Comparison of ENCODE assay signal across 2 cellular contexts in the genomic region with DNA sequence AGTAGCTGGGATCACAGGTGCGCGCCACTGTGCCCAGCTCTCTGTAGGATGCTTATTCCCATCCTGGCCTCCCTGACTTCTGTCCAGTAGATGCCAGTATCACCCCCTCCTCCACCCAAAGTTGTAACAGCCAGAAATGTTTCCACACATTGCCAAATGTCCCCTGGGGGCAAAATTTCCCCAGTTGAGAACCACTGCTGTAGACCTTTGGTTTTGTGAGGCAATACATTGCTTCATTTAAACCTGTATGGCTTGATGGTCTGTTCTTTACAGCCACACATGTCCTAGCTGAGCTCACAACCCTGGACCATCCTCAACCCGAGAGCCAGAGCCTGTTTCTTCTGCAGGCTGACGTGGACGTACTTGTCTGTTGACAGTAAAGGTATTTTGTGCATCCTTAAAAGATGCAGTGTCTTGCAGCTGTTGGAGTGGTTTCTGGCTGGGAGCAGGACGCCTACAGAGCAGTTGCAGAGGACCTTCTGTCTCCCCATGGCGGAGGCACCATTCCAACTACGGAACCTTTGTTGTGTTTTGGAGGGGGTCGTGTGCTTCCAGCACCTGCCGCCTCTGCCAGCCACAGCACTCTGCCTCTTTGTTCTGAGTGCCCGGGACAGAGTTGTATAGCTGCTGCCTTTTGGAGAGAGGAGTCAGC.
A peak's percentile ranks its signal among the peaks of the same experiment; 100 is the strongest.
TF ChIP-seq lines count a peak whose summit lies in the region.

No MANE protein-coding gene starts in this region.

TF ChIP-seq in liver, 16 proteins besides CTCF, POLR2A, EP300 and RAD21:
- TF ChIP-seq FOXA1 (IDR thresholded peaks at IDR 0.05): peak; percentile 70
- peak; percentile 36 for TF ChIP-seq YY1 (IDR thresholded peaks at IDR 0.05)
- TF ChIP-seq, protein P1, sequence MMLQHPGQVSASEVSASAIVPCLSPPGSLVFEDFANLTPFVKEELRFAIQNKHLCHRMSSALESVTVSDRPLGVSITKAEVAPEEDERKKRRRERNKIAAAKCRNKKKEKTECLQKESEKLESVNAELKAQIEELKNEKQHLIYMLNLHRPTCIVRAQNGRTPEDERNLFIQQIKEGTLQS (IDR thresholded peaks at IDR 0.05): no peak
- TF ChIP-seq HNF4A (conservative IDR thresholded peaks at IDR 0.05): peak; percentile 91 to 92
- peak; percentile 73 to 89 for TF ChIP-seq RXRA (IDR thresholded peaks at IDR 0.05)
- TF ChIP-seq JUND (IDR thresholded peaks at IDR 0.05): peak in 1 of 2 donors; percentile 43
- peak in 1 of 2 donors; percentile 31 for TF ChIP-seq EGR1 (IDR thresholded peaks at IDR 0.05; ENCODE audit: low read depth in 2 of 2)
- no peak for TF ChIP-seq NR2F2 (IDR thresholded peaks at IDR 0.05)
- TF ChIP-seq, protein P2, sequence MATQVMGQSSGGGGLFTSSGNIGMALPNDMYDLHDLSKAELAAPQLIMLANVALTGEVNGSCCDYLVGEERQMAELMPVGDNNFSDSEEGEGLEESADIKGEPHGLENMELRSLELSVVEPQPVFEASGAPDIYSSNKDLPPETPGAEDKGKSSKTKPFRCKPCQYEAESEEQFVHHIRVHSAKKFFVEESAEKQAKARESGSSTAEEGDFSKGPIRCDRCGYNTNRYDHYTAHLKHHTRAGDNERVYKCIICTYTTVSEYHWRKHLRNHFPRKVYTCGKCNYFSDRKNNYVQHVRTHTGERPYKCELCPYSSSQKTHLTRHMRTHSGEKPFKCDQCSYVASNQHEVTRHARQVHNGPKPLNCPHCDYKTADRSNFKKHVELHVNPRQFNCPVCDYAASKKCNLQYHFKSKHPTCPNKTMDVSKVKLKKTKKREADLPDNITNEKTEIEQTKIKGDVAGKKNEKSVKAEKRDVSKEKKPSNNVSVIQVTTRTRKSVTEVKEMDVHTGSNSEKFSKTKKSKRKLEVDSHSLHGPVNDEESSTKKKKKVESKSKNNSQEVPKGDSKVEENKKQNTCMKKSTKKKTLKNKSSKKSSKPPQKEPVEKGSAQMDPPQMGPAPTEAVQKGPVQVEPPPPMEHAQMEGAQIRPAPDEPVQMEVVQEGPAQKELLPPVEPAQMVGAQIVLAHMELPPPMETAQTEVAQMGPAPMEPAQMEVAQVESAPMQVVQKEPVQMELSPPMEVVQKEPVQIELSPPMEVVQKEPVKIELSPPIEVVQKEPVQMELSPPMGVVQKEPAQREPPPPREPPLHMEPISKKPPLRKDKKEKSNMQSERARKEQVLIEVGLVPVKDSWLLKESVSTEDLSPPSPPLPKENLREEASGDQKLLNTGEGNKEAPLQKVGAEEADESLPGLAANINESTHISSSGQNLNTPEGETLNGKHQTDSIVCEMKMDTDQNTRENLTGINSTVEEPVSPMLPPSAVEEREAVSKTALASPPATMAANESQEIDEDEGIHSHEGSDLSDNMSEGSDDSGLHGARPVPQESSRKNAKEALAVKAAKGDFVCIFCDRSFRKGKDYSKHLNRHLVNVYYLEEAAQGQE (IDR thresholded peaks at IDR 0.05): peak; percentile 38
- TF ChIP-seq, protein P3, sequence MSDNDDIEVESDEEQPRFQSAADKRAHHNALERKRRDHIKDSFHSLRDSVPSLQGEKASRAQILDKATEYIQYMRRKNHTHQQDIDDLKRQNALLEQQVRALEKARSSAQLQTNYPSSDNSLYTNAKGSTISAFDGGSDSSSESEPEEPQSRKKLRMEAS (IDR thresholded peaks at IDR 0.05): no peak
- TF ChIP-seq FOXA2 (IDR thresholded peaks at IDR 0.05): peak; percentile 36
- TF ChIP-seq TAF1 (conservative IDR thresholded peaks at IDR 0.05): no peak
- TF ChIP-seq GABPA (IDR thresholded peaks at IDR 0.05 in 1 of 2, conservative IDR thresholded peaks at IDR 0.05 in 1 of 2): no peak
- TF ChIP-seq, protein P4, sequence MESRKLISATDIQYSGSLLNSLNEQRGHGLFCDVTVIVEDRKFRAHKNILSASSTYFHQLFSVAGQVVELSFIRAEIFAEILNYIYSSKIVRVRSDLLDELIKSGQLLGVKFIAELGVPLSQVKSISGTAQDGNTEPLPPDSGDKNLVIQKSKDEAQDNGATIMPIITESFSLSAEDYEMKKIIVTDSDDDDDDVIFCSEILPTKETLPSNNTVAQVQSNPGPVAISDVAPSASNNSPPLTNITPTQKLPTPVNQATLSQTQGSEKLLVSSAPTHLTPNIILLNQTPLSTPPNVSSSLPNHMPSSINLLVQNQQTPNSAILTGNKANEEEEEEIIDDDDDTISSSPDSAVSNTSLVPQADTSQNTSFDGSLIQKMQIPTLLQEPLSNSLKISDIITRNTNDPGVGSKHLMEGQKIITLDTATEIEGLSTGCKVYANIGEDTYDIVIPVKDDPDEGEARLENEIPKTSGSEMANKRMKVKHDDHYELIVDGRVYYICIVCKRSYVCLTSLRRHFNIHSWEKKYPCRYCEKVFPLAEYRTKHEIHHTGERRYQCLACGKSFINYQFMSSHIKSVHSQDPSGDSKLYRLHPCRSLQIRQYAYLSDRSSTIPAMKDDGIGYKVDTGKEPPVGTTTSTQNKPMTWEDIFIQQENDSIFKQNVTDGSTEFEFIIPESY (IDR thresholded peaks at IDR 0.05): peak; percentile 53
- peak; percentile 83 for TF ChIP-seq SP1 (IDR thresholded peaks at IDR 0.05)
- TF ChIP-seq HNF4G (IDR thresholded peaks at IDR 0.05): peak; percentile 77

TF ChIP-seq in HepG2, 621 proteins besides CTCF, POLR2A, EP300 and RAD21:
- TF ChIP-seq, protein P5, sequence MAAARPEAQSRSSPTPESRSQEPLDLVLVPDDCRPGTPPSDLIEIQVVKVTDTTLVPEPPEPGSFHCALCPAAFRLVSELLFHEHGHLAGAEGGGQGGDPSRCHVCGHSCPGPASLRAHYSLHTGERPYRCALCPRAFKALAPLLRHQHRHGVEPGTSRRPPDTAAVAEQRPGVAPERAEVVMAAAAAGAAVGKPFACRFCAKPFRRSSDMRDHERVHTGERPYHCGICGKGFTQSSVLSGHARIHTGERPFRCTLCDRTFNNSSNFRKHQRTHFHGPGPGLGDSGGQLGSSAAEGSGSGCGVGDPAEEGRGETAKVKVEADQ (CRISPR knock-in tag; IDR thresholded peaks at IDR 0.05; ENCODE audit: borderline replicate concordance): no peak
- TF ChIP-seq ZNF672 (CRISPR knock-in tag; IDR thresholded peaks at IDR 0.05) (no peak), SETDB1 (CRISPR knock-in tag; IDR thresholded peaks at IDR 0.05; ENCODE audit: borderline replicate concordance) (no peak), SMARCE1 (IDR thresholded peaks at IDR 0.05; ENCODE audit: borderline replicate concordance) (no peak), RFXANK (CRISPR knock-in tag; IDR thresholded peaks at IDR 0.05) (no peak)
- TF ChIP-seq, protein P6, sequence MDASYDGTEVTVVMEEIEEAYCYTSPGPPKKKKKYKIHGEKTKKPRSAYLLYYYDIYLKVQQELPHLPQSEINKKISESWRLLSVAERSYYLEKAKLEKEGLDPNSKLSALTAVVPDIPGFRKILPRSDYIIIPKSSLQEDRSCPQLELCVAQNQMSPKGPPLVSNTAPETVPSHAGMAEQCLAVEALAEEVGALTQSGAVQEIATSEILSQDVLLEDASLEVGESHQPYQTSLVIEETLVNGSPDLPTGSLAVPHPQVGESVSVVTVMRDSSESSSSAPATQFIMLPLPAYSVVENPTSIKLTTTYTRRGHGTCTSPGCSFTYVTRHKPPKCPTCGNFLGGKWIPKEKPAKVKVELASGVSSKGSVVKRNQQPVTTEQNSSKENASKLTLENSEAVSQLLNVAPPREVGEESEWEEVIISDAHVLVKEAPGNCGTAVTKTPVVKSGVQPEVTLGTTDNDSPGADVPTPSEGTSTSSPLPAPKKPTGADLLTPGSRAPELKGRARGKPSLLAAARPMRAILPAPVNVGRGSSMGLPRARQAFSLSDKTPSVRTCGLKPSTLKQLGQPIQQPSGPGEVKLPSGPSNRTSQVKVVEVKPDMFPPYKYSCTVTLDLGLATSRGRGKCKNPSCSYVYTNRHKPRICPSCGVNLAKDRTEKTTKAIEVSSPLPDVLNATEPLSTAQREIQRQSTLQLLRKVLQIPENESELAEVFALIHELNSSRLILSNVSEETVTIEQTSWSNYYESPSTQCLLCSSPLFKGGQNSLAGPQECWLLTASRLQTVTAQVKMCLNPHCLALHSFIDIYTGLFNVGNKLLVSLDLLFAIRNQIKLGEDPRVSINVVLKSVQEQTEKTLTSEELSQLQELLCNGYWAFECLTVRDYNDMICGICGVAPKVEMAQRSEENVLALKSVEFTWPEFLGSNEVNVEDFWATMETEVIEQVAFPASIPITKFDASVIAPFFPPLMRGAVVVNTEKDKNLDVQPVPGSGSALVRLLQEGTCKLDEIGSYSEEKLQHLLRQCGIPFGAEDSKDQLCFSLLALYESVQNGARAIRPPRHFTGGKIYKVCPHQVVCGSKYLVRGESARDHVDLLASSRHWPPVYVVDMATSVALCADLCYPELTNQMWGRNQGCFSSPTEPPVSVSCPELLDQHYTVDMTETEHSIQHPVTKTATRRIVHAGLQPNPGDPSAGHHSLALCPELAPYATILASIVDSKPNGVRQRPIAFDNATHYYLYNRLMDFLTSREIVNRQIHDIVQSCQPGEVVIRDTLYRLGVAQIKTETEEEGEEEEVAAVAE (CRISPR knock-in tag; IDR thresholded peaks at IDR 0.05; ENCODE audit: borderline replicate concordance): no peak
- TF ChIP-seq, protein P7, sequence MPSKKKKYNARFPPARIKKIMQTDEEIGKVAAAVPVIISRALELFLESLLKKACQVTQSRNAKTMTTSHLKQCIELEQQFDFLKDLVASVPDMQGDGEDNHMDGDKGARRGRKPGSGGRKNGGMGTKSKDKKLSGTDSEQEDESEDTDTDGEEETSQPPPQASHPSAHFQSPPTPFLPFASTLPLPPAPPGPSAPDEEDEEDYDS (CRISPR knock-in tag; IDR thresholded peaks at IDR 0.05): no peak
- TF ChIP-seq, protein P8, sequence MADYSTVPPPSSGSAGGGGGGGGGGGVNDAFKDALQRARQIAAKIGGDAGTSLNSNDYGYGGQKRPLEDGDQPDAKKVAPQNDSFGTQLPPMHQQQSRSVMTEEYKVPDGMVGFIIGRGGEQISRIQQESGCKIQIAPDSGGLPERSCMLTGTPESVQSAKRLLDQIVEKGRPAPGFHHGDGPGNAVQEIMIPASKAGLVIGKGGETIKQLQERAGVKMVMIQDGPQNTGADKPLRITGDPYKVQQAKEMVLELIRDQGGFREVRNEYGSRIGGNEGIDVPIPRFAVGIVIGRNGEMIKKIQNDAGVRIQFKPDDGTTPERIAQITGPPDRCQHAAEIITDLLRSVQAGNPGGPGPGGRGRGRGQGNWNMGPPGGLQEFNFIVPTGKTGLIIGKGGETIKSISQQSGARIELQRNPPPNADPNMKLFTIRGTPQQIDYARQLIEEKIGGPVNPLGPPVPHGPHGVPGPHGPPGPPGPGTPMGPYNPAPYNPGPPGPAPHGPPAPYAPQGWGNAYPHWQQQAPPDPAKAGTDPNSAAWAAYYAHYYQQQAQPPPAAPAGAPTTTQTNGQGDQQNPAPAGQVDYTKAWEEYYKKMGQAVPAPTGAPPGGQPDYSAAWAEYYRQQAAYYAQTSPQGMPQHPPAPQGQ (CRISPR knock-in tag; IDR thresholded peaks at IDR 0.05; ENCODE audit: borderline replicate concordance): no peak
- TF ChIP-seq, protein P9, sequence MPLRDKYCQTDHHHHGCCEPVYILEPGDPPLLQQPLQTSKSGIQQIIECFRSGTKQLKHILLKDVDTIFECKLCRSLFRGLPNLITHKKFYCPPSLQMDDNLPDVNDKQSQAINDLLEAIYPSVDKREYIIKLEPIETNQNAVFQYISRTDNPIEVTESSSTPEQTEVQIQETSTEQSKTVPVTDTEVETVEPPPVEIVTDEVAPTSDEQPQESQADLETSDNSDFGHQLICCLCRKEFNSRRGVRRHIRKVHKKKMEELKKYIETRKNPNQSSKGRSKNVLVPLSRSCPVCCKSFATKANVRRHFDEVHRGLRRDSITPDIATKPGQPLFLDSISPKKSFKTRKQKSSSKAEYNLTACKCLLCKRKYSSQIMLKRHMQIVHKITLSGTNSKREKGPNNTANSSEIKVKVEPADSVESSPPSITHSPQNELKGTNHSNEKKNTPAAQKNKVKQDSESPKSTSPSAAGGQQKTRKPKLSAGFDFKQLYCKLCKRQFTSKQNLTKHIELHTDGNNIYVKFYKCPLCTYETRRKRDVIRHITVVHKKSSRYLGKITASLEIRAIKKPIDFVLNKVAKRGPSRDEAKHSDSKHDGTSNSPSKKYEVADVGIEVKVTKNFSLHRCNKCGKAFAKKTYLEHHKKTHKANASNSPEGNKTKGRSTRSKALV (CRISPR knock-in tag; IDR thresholded peaks at IDR 0.05): no peak
